ENCODE assay signal across 8 cellular contexts in genomic region chr2:24793752-24794477, GRCh38. TPM values are rescaled to one million over a fixed set of nuclear protein-coding genes. Genes with fewer than 3 reads are reported as not detected.
DNase-seq lines count a peak whose midpoint lies in the region; ATAC-seq, FAIRE-seq and TF ChIP-seq lines count a peak whose summit lies in the region.

No MANE protein-coding gene starts in this region.

- peak overlapping the region; percentile 89 for H3K4me3 ChIP-seq in AG10803 (ENCODE audit: low read length)
- H3K4me3 ChIP-seq in bronchial epithelial cell (ENCODE audit: low read depth, low read length), result peak overlapping the region; percentile 74

- no peak for TF ChIP-seq POLR2A in GM12892 (IDR thresholded peaks at IDR 0.05; ENCODE audit: low read depth, low read length)

- DNase-seq in AG10803 (ENCODE audit: low read depth), result no peak
- DNase-seq in GM12892 (ENCODE audit: insufficient read length), result no peak
- DNase-seq in NCI-H748 (lab: John Stamatoyannopoulos, UW; ENCODE audit: unreplicated experiment), result peak; percentile 77
- peak; percentile 10 for DNase-seq in bronchial epithelial cell (ENCODE audit: low read depth)
- DNase-seq in lung microvascular endothelial cell (ENCODE audit: low read depth in 2 of 2), result peak; percentile 30 to 50
- DNase-seq in urothelium cell line (ENCODE audit: low spot score), result peak; percentile 39
- DNase-seq in HK-2 (ENCODE audit: unreplicated experiment), result no peak

- no peaks in the 10 kb centered on the region for H3K27me3 ChIP-seq in bronchial epithelial cell (ENCODE audit: control insufficient read depth, insufficient read depth, low read length)

- FAIRE-seq in GM12892 (lab: Jason Lieb, UNC) (peak; percentile 50), bronchial epithelial cell (lab: Jason Lieb, UNC) (no peak), urothelium cell line (lab: Jason Lieb, UNC) (no peak)

- no peak for ATAC-seq in GM21825 (IDR thresholded peaks at IDR 0.05; ENCODE audit: unreplicated experiment)

- no peak for TF ChIP-seq CTCF in AG10803 (conservative IDR thresholded peaks at IDR 0.05; ENCODE audit: low read length)
- TF ChIP-seq CTCF in bronchial epithelial cell (IDR thresholded peaks at IDR 0.05; ENCODE audit: insufficient read depth, low read length, severe bottlenecking), result no peak

- no peaks in the 10 kb centered on the region for H3K36me3 ChIP-seq in bronchial epithelial cell (ENCODE audit: control insufficient read depth, insufficient read depth, low read length)

RNA-seq across cellular contexts. Expression of gene CENPO, which starts 0.7 kb away (rescaled TPM):
- polyA plus RNA-seq in GM12892 (2012; ENCODE audit: missing spikeins), result 18.7 TPM
- total RNA-seq in bronchial epithelial cell, result 1.6 and 1.8 TPM in 2 replicates
- total RNA-seq in lung microvascular endothelial cell, result 6.2 and 9.6 TPM in 2 replicates

RNA-seq across cellular contexts. Expression of gene PTRHD1, which starts 0.7 kb away (rescaled TPM):
- 59.3 TPM for polyA plus RNA-seq in GM12892 (2012; ENCODE audit: missing spikeins)
- total RNA-seq in bronchial epithelial cell, result 11.8 and 13.8 TPM in 2 replicates
- total RNA-seq in lung microvascular endothelial cell, result 37.3 and 42.5 TPM in 2 replicates

Comparison
In these comparisons a context has a peak if more than half of its experiments do, and no peak if none do; other contexts are left out.
1. DNase-seq: peak in NCI-H748 (single experiment), bronchial epithelial cell (single experiment), lung microvascular endothelial cell (2 of 2) and urothelium cell line (single experiment); none in AG10803 (single experiment), GM12892 (single experiment) and HK-2 (single experiment).